ENCODE assay signal across 1 cellular context in genomic region chr9:134570151-134570621, GRCh38.
TF ChIP-seq lines count a peak whose summit lies in the region.

No MANE protein-coding gene starts in this region.

TF ChIP-seq in H1, 55 proteins besides CTCF, POLR2A, EP300 and RAD21 (continued from another document):
- TF ChIP-seq CHD7 (IDR thresholded peaks at IDR 0.05; ENCODE audit: insufficient replicate concordance, low read length): no peak
- no peak for TF ChIP-seq ATF2 (IDR thresholded peaks at IDR 0.05; ENCODE audit: low read length)
- TF ChIP-seq BCL11A (IDR thresholded peaks at IDR 0.05; ENCODE audit: low read depth in 2 of 2, low read length in 2 of 2): no peak
- TF ChIP-seq SRF (IDR thresholded peaks at IDR 0.05; ENCODE audit: low read depth, low read length): no peak
- no peak for TF ChIP-seq TCF12 (IDR thresholded peaks at IDR 0.05; ENCODE audit: low read depth, low read length)
- TF ChIP-seq GABPA (IDR thresholded peaks at IDR 0.05; ENCODE audit: borderline replicate concordance, insufficient read depth, low read length): no peak
- no peak for TF ChIP-seq HDAC6 (IDR thresholded peaks at IDR 0.05; ENCODE audit: low read depth, low read length)
- no peak for TF ChIP-seq JUN (IDR thresholded peaks at IDR 0.05; ENCODE audit: low read depth, low read length)
- no peak for TF ChIP-seq POU5F1 (IDR thresholded peaks at IDR 0.05; ENCODE audit: low read depth, low read length)
TF ChIP-seq in H1: peak in this region for 0.
